Comparison of ENCODE assay signal across 23 cellular contexts in the genomic region with DNA sequence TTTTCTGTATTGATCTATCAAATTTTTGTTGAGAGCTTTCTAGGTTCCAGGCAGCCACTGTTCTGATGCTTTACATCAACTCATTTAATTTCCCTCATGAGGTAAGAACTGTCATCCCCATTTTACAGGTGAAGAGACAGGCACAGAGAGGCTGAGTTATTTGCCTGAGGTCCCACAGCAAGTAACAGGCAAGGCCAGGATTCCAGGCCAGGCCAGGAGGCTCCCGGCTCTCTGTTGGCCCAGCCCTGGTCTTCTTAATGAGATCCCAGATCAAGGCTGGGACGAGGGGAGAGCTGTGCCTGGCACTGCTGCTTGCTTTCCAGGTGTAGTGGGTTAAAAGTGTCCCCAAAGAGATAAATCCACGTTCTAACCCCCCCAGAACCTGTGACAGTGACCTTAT. TPM values are rescaled to one million over a fixed set of nuclear protein-coding genes. Genes with fewer than 3 reads are reported as not detected.
DNase-seq lines count a peak whose midpoint lies in the region; ATAC-seq and TF ChIP-seq lines count a peak whose summit lies in the region.
"Had no signal": no experiment of that assay in that cellular context is flagged by ENCODE, and none has a peak within 500 bp of the region (broad histone marks: within the 10 kb centered on the region; RNA-seq: fewer than 3 reads in every experiment).

No MANE protein-coding gene starts in this region.

- no peak overlapping the region for H3K14ac ChIP-seq in IMR-90 (replicated peaks; ENCODE audit: low read depth, low read length)

- H3K4me1 ChIP-seq in IMR-90 (ENCODE audit: control insufficient read depth, insufficient read depth, low read length) (peaks cover 10% of the 10 kb centered on the region), prostate gland (replicated peaks) (no peaks in the 10 kb centered on the region)

- H2AFZ ChIP-seq in IMR-90 (replicated peaks; ENCODE audit: low read length, poor library complexity) = no peak overlapping the region

- H3K9me3 Mint-ChIP-seq in activated naive CD8-positive, alpha-beta T cell treated with anti-CD3 and anti-CD28 coated beads, Interleukin-2, amount 10 ng/mL, durations not matched to agents 7 days and 5 days = no peaks in the 10 kb centered on the region
- H3K9me3 Mint-ChIP-seq in activated naive CD8-positive, alpha-beta T cell treated with anti-CD3 and anti-CD28 coated beads, Interleukin-2, amount 50 U/mL, for 24 hours = no peaks in the 10 kb centered on the region
- H3K9me3 Mint-ChIP-seq in memory B cell = peaks cover 4% of the 10 kb centered on the region
- H3K9me3 Mint-ChIP-seq: CD8-positive, alpha-beta T cell had no signal

- H3K79me1 ChIP-seq in IMR-90 (ENCODE audit: low read depth in 1 of 2, low read length in 2 of 2) = no peaks in the 10 kb centered on the region; a peak in 1 of 4 replicates

- H3K18ac ChIP-seq in IMR-90 (ENCODE audit: low read depth, low read length) = no peak overlapping the region

- H2BK120ac ChIP-seq in IMR-90 (ENCODE audit: low read depth, low read length) = no peak overlapping the region

- no peak for TF ChIP-seq POLR2A in IMR-90 (IDR thresholded peaks at IDR 0.05; ENCODE audit: low read depth, low read length)
- TF ChIP-seq POLR2A in prostate gland (IDR thresholded peaks at IDR 0.05) = no peak

- H3K9me3 ChIP-seq in IMR-90 (ENCODE audit: control insufficient read depth, insufficient read depth, low read length) (no peaks in the 10 kb centered on the region), prostate gland (no peaks in the 10 kb centered on the region)
- H3K9me3 ChIP-seq: SJCRH30 had no signal

- H4K20me1 ChIP-seq in IMR-90 (ENCODE audit: insufficient read depth, low read length) = no peaks in the 10 kb centered on the region

- POLR2A ChIA-PET in activated naive CD8-positive, alpha-beta T cell treated with anti-CD3 and anti-CD28 coated beads, Interleukin-2, amount 10 ng/mL, durations not matched to agents 7 days and 5 days (lab: Charles Lee) = interaction anchor here (0.7 to 1.2 kb wide), 4 partner anchors 19 to 67 kb away, joined by 3 to 5 read pairs (median 4); no protein-coding TSS in a partner anchor
- POLR2A ChIA-PET in IMR-90 (lab: Charles Lee; ENCODE audit: unreplicated experiment) = no interaction called here

- H3K4me3 Mint-ChIP-seq in activated naive CD8-positive, alpha-beta T cell treated with anti-CD3 and anti-CD28 coated beads, Interleukin-2, amount 10 ng/mL, durations not matched to agents 7 days and 5 days = no peak overlapping the region
- H3K4me3 Mint-ChIP-seq in activated naive CD8-positive, alpha-beta T cell treated with anti-CD3 and anti-CD28 coated beads, Interleukin-2, amount 50 U/mL, for 24 hours = no peak overlapping the region
- H3K4me3 Mint-ChIP-seq in memory B cell = no peak overlapping the region
- H3K4me3 Mint-ChIP-seq: CD8-positive, alpha-beta T cell had no signal

- in situ Hi-C loops in IMR-90 (cut with MboI; ENCODE audit: low sequenced_read_pairs) = no loop called here

- no peak overlapping the region for H4K91ac ChIP-seq in IMR-90 (ENCODE audit: insufficient read depth, low read depth, low read length)

- peaks cover 12% of the 10 kb centered on the region for H3K36me3 Mint-ChIP-seq in activated naive CD8-positive, alpha-beta T cell treated with anti-CD3 and anti-CD28 coated beads, Interleukin-2, amount 10 ng/mL, durations not matched to agents 7 days and 5 days
- H3K36me3 Mint-ChIP-seq in activated naive CD8-positive, alpha-beta T cell treated with anti-CD3 and anti-CD28 coated beads, Interleukin-2, amount 50 U/mL, for 24 hours (ENCODE audit: low read depth) = no peaks in the 10 kb centered on the region
- H3K36me3 Mint-ChIP-seq in memory B cell = no peaks in the 10 kb centered on the region
- H3K36me3 Mint-ChIP-seq: CD8-positive, alpha-beta T cell had no signal

- DNase-seq in activated naive CD8-positive, alpha-beta T cell treated with anti-CD3 and anti-CD28 coated beads, Interleukin-2, amount 10 ng/mL, durations not matched to agents 7 days and 5 days = no peak
- DNase-seq in activated naive CD8-positive, alpha-beta T cell treated with anti-CD3 and anti-CD28 coated beads, Interleukin-2, amount 50 U/mL, for 24 hours = no peak
- no peak for DNase-seq in IMR-90
- no peak for DNase-seq in memory B cell (ENCODE audit: low spot score in 2 of 2)
- DNase-seq in stimulated activated naive CD4-positive, alpha-beta T cell treated with Interleukin-2 at 50 U/mL for 16 hours (lab: John Stamatoyannopoulos, UW) = no peak
- DNase-seq in DMS 273 treated with DMSO at 0.1 percent for 48 hours (lab: John Stamatoyannopoulos, UW) = no peak
- no peak for DNase-seq in prostate gland (ENCODE audit: low spot score)
- DNase-seq: CD8-positive, alpha-beta T cell; GDM1; Karpas-422; MV-4-11; NCI-H1694; NCI-H2081; NCI-H2171; NCI-H345; NCI-H524; NCI-H774; OCI-M1; SJCRH30 had no signal

- H3K27ac Mint-ChIP-seq in activated naive CD8-positive, alpha-beta T cell treated with anti-CD3 and anti-CD28 coated beads, Interleukin-2, amount 10 ng/mL, durations not matched to agents 7 days and 5 days = peak overlapping the region; percentile 85
- no peak overlapping the region for H3K27ac Mint-ChIP-seq in activated naive CD8-positive, alpha-beta T cell treated with anti-CD3 and anti-CD28 coated beads, Interleukin-2, amount 50 U/mL, for 24 hours
- peak overlapping the region; percentile 7 for H3K27ac Mint-ChIP-seq in memory B cell
- H3K27ac Mint-ChIP-seq: CD8-positive, alpha-beta T cell had no signal

- H2BK5ac ChIP-seq in IMR-90 (ENCODE audit: low read depth, low read length, poor library complexity, severe bottlenecking) = no peak overlapping the region

- H3K4ac ChIP-seq in IMR-90 (ENCODE audit: low read depth, low read length) = no peak overlapping the region

- CTCF ChIA-PET in IMR-90 (lab: Yijun Ruan, JAX) = no interaction called here

- no peak overlapping the region for H3K56ac ChIP-seq in IMR-90 (ENCODE audit: extremely low read depth, insufficient read depth, low read length)

- H2AK9ac ChIP-seq in IMR-90 (replicated peaks; ENCODE audit: low read depth, low read length, poor library complexity) = no peak overlapping the region

- no peak overlapping the region for H3K4me3 ChIP-seq in IMR-90 (ENCODE audit: insufficient read depth, low read depth, low read length)
- H3K4me3 ChIP-seq in prostate gland = no peak overlapping the region
- H3K4me3 ChIP-seq: SJCRH30 had no signal

- H3K36me3 ChIP-seq in IMR-90 (ENCODE audit: control insufficient read depth, insufficient read depth, low read length) (no peaks in the 10 kb centered on the region), prostate gland (no peaks in the 10 kb centered on the region)
- H3K36me3 ChIP-seq: SJCRH30 had no signal

- H3K27ac ChIP-seq in IMR-90 (ENCODE audit: insufficient read depth, low read length) = no peak overlapping the region
- H3K27ac ChIP-seq in prostate gland = no peak overlapping the region
- H3K27ac ChIP-seq: SJCRH30 had no signal

- intact Hi-C loops in IMR-90 (cut with micrococcal nuclease) = no loop called here
- intact Hi-C loops in prostate gland (cut with DNase I) = no loop called here

- H3K27me3 Mint-ChIP-seq in activated naive CD8-positive, alpha-beta T cell treated with anti-CD3 and anti-CD28 coated beads, Interleukin-2, amount 10 ng/mL, durations not matched to agents 7 days and 5 days = no peaks in the 10 kb centered on the region
- H3K27me3 Mint-ChIP-seq in activated naive CD8-positive, alpha-beta T cell treated with anti-CD3 and anti-CD28 coated beads, Interleukin-2, amount 50 U/mL, for 24 hours = no peaks in the 10 kb centered on the region
- H3K27me3 Mint-ChIP-seq in memory B cell = no peaks in the 10 kb centered on the region

- peaks cover 44% of the 10 kb centered on the region for H3K4me1 Mint-ChIP-seq in activated naive CD8-positive, alpha-beta T cell treated with anti-CD3 and anti-CD28 coated beads, Interleukin-2, amount 10 ng/mL, durations not matched to agents 7 days and 5 days
- H3K4me1 Mint-ChIP-seq in activated naive CD8-positive, alpha-beta T cell treated with anti-CD3 and anti-CD28 coated beads, Interleukin-2, amount 50 U/mL, for 24 hours = peaks cover 31% of the 10 kb centered on the region
- peaks cover 29% of the 10 kb centered on the region for H3K4me1 Mint-ChIP-seq in memory B cell

- no peak overlapping the region for H2BK15ac ChIP-seq in IMR-90 (ENCODE audit: low read depth, low read length)

- WGBS in IMR-90 (ENCODE audit: extremely low coverage in 2 of 2, insufficient read length in 1 of 2), 2 experiments = no CpG with 5 or more reads among the region's 3 CpGs
- 80% methylated on average over 3 of the region's 3 CpGs for WGBS in prostate gland

- no peak overlapping the region for H3K4me2 ChIP-seq in IMR-90 (ENCODE audit: low read depth, low read length)

- H4K8ac ChIP-seq in IMR-90 (ENCODE audit: low read depth in 2 of 2, low read length in 2 of 2) = no peak overlapping the region

- no peak for ATAC-seq in activated naive CD8-positive, alpha-beta T cell treated with anti-CD3 and anti-CD28 coated beads, Interleukin-2, amount 10 ng/mL, durations not matched to agents 7 days and 5 days (ENCODE audit: low read depth)
- no peak for ATAC-seq in activated naive CD8-positive, alpha-beta T cell treated with anti-CD3 and anti-CD28 coated beads, Interleukin-2, amount 50 U/mL, for 24 hours
- ATAC-seq in IMR-90 (ENCODE audit: low read depth) (no peak), memory B cell (ENCODE audit: low read depth) (no peak)
- ATAC-seq: CD8-positive, alpha-beta T cell had no signal

- no peak overlapping the region for H3K9ac ChIP-seq in IMR-90 (ENCODE audit: low read depth, low read length)

- H3K27me3 ChIP-seq in IMR-90 (ENCODE audit: control insufficient read depth, insufficient read depth, low read length) = no peaks in the 10 kb centered on the region
- no peaks in the 10 kb centered on the region for H3K27me3 ChIP-seq in prostate gland (replicated peaks; ENCODE audit: insufficient read depth)
- H3K27me3 ChIP-seq: SJCRH30 had no signal

- no peak overlapping the region for H3K23ac ChIP-seq in IMR-90 (ENCODE audit: low read depth, low read length)

- no TSS peak for BruUV-seq in IMR-90 (replicated peaks; lab: Mats Ljungman, UMichigan)

- 0 out of 2 replicates have a peak overlapping the region, but pooled peaks have one; percentile 11 for H2AK5ac ChIP-seq in IMR-90 (ENCODE audit: low read depth, low read length)

- no peak for TF ChIP-seq RAD21 in IMR-90 (IDR thresholded peaks at IDR 0.05; ENCODE audit: low read length)

- peaks cover 9% of the 10 kb centered on the region for H3K9me1 ChIP-seq in IMR-90 (ENCODE audit: insufficient read depth, low read length)

- dilution Hi-C loops in IMR-90 (cut with HindIII; ENCODE audit: low sequenced_read_pairs, unreplicated experiment) = no loop called here

- H4K5ac ChIP-seq in IMR-90 (ENCODE audit: low read depth, low read length) = no peak overlapping the region

- TF ChIP-seq CTCF in IMR-90 (conservative IDR thresholded peaks at IDR 0.05; ENCODE audit: low read depth, low read length) (no peak), prostate gland (IDR thresholded peaks at IDR 0.05) (no peak)

- no peak overlapping the region for H2BK20ac ChIP-seq in IMR-90 (ENCODE audit: low read depth, low read length)

RNA-seq across cellular contexts. Expression of gene RMI2, which starts 22.4 kb away (rescaled TPM):
- 10 to 100 TPM; 89.8 to 93.0 TPM for total RNA-seq in activated naive CD8-positive, alpha-beta T cell treated with anti-CD3 and anti-CD28 coated beads, Interleukin-2, amount 10 ng/mL, durations not matched to agents 7 days and 5 days
- total RNA-seq in IMR-90 (2012; rRNA removed) (3.2 and 5.8 TPM in 2 replicates), prostate gland (10 to 100 TPM in 1 of 2 donors, 1 to 10 TPM in 1; 6.0 to 16.3 TPM)
- polyA plus RNA-seq in IMR-90 (2012; rRNA removed) = 4.0 and 5.6 TPM in 2 replicates
- 1.7 and 3.8 TPM in 2 replicates for polyA plus RNA-seq in IMR-90 (2012; cell fraction: cytosol; rRNA removed)
- polyA plus RNA-seq in IMR-90 (2012; cell fraction: nucleus; rRNA removed; ENCODE audit: low replicate concordance) = 1.4 and 3.8 TPM in 2 replicates

RNA-seq across cellular contexts. Expression of gene PRM1, which starts 41.7 kb away (rescaled TPM):
- total RNA-seq in activated naive CD8-positive, alpha-beta T cell treated with anti-CD3 and anti-CD28 coated beads, Interleukin-2, amount 10 ng/mL, durations not matched to agents 7 days and 5 days = not detected
- not detected in 2 replicates for total RNA-seq in IMR-90 (2012; rRNA removed)
- not detected in 2 replicates for polyA plus RNA-seq in IMR-90 (2012; rRNA removed)
- polyA plus RNA-seq in IMR-90 (2012; cell fraction: cytosol; rRNA removed) = not detected in 2 replicates
- not detected in 2 replicates for polyA plus RNA-seq in IMR-90 (2012; cell fraction: nucleus; rRNA removed; ENCODE audit: low replicate concordance)
- total RNA-seq in prostate gland = 100 to 1,000 TPM in 1 of 2 donors, 1 to 10 TPM in 1; 1.8 to 992 TPM
- total RNA-seq: A673; CD8-positive, alpha-beta T cell; H4; M059J; SJCRH30 had no signal
- polyA plus RNA-seq: BJ had no signal

RNA-seq across cellular contexts. Expression of gene PRM2, which starts 46.5 kb away (rescaled TPM):
- not detected for total RNA-seq in activated naive CD8-positive, alpha-beta T cell treated with anti-CD3 and anti-CD28 coated beads, Interleukin-2, amount 10 ng/mL, durations not matched to agents 7 days and 5 days
- total RNA-seq in IMR-90 (2012; rRNA removed) (not detected in 2 replicates), prostate gland (100 to 1,000 TPM in 1 of 2 donors, not detected in 1; 343 TPM)
- polyA plus RNA-seq in IMR-90 (2012; rRNA removed) = not detected in 2 replicates
- polyA plus RNA-seq in IMR-90 (2012; cell fraction: cytosol; rRNA removed) = not detected in 2 replicates
- polyA plus RNA-seq in IMR-90 (2012; cell fraction: nucleus; rRNA removed; ENCODE audit: low replicate concordance) = not detected in 2 replicates
- total RNA-seq: A673; CD8-positive, alpha-beta T cell; H4; M059J; SJCRH30 had no signal
- polyA plus RNA-seq: BJ had no signal

RNA-seq across cellular contexts. Expression of gene PRM3, which starts 49.4 kb away (rescaled TPM):
- not detected for total RNA-seq in activated naive CD8-positive, alpha-beta T cell treated with anti-CD3 and anti-CD28 coated beads, Interleukin-2, amount 10 ng/mL, durations not matched to agents 7 days and 5 days
- total RNA-seq in IMR-90 (2012; rRNA removed) = not detected in 2 replicates
- polyA plus RNA-seq in IMR-90 (2012; rRNA removed) = not detected in 2 replicates
- polyA plus RNA-seq in IMR-90 (2012; cell fraction: cytosol; rRNA removed) = not detected in 2 replicates
- not detected in 2 replicates for polyA plus RNA-seq in IMR-90 (2012; cell fraction: nucleus; rRNA removed; ENCODE audit: low replicate concordance)
- total RNA-seq in prostate gland = not detected
- total RNA-seq: A673; CD8-positive, alpha-beta T cell; H4; M059J; SJCRH30 had no signal
- polyA plus RNA-seq: BJ had no signal

RNA-seq across cellular contexts. Expression of gene TNP2, which starts 53.7 kb away (rescaled TPM):
- not detected for total RNA-seq in activated naive CD8-positive, alpha-beta T cell treated with anti-CD3 and anti-CD28 coated beads, Interleukin-2, amount 10 ng/mL, durations not matched to agents 7 days and 5 days
- total RNA-seq in IMR-90 (2012; rRNA removed) (not detected in 2 replicates), prostate gland (not detected)
- polyA plus RNA-seq in IMR-90 (2012; rRNA removed) = not detected in 2 replicates
- polyA plus RNA-seq in IMR-90 (2012; cell fraction: cytosol; rRNA removed) = not detected in 2 replicates
- polyA plus RNA-seq in IMR-90 (2012; cell fraction: nucleus; rRNA removed; ENCODE audit: low replicate concordance) = not detected in 2 replicates
- total RNA-seq: A673; CD8-positive, alpha-beta T cell; H4; M059J; SJCRH30 had no signal
- polyA plus RNA-seq: BJ had no signal

Comparison
In these comparisons a context has a peak if more than half of its experiments do, and no peak if none do; other contexts are left out.
1. RNA of gene RMI2, which starts 22.4 kb away (total RNA-seq): 89.8 to 93.0 TPM in activated naive CD8-positive, alpha-beta T cell treated with anti-CD3 and anti-CD28 coated beads, Interleukin-2, amount 10 ng/mL, durations not matched to agents 7 days and 5 days; 6.0 to 16.3 TPM in prostate gland and 3.2 to 5.8 TPM in IMR-90; every median in the first group is over 4 times any median in the second.